ENCODE assay signal across 8 cellular contexts in the genomic region with DNA sequence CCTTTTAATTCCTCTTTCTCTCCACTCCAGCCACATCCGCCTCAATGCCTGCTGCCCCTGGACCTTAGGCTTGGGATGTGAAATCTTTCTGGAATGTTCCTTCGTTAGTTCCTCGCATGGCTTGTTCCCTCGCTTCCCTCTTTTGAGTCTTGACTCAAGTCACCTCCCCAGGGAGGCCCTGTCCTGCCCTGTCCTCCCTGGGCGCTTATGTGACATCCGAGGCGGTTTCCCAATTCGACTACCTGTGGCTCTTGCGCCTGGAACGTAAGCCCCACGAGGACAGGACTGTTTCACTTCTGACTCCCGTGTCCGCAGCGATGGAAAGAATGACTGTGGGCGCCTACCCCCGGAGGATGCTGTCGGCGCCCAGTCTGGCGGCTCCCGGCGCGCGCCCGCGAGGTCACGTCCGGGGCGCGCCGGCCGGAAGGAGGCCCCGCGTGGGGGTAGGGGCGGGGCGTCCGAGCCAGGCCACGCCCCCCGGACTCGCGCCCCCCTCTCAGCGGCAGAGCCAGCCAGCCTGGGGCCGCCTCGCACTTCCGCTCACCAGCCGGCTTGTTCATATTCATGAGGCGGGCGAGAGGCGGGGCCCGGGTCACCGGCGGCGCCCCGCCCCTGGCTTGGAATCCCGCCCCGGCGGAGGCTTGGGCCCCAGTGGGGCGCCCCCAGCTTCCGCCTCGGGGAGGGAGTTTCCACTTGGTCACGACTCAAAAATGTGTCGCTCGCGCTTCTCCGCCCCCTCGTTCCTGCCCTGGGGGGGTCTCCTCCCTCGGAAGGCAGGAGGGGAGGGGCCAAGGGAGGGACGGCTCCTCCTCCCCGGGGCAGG. TPM values are rescaled to one million over a fixed set of nuclear protein-coding genes. Genes with fewer than 3 reads are reported as not detected.
DNase-seq lines count a peak whose midpoint lies in the region; ATAC-seq and TF ChIP-seq lines count a peak whose summit lies in the region.

No MANE protein-coding gene starts in this region.

- H3K9me3 ChIP-seq in CD8-positive, alpha-beta T cell (ENCODE audit: low read length): no peaks in the 10 kb centered on the region
- no peaks in the 10 kb centered on the region for H3K9me3 ChIP-seq in OCI-LY7 (ENCODE audit: low read length)
- no peaks in the 10 kb centered on the region for H3K9me3 ChIP-seq in esophagus muscularis mucosa

- H3K4me2 ChIP-seq in OCI-LY7 (ENCODE audit: low read length): peak overlapping the region; percentile 96

- POLR2A ChIA-PET in CD8-positive, alpha-beta T cell (lab: Charles Lee): interaction anchor here (0.6 to 4.2 kb wide), 7 partner anchors 9 to 54 kb away, joined by 3 to 25 read pairs (median 4); a partner anchor contains a TSS
- POLR2A ChIA-PET in OCI-LY7 (lab: Charles Lee): interaction anchor here (0.6 kb wide), 1 partner anchor 15 kb away, joined by 3 read pairs; no protein-coding TSS in a partner anchor

- ATAC-seq in CD8-positive, alpha-beta T cell: peak; percentile 88
- peak; percentile 81 for ATAC-seq in GM19467 (IDR thresholded peaks at IDR 0.05; ENCODE audit: unreplicated experiment)

- intact Hi-C loops in CD8-positive, alpha-beta T cell (cut with DNase I, micrococcal nuclease): loop anchor here (1.0 to 5.0 kb wide), 10 partner anchors 8 to 230 kb away; a partner anchor contains a TSS
- intact Hi-C loops in OCI-LY7 (cut with micrococcal nuclease; ENCODE audit: unreplicated experiment) (loop anchor here (2.0 to 5.0 kb wide), 4 partner anchors 35 to 315 kb away; a partner anchor contains a TSS), esophagus muscularis mucosa (cut with DNase I) (no loop called here)

- peaks cover 16% of the 10 kb centered on the region for H3K4me1 ChIP-seq in CD8-positive, alpha-beta T cell (ENCODE audit: insufficient read depth, low read length)
- H3K4me1 ChIP-seq in OCI-LY7 (ENCODE audit: insufficient read depth, low read length, poor library complexity, severe bottlenecking): peaks cover 44% of the 10 kb centered on the region
- peaks cover 18 to 36% (median 30%) of the 10 kb centered on the region in 4 donors for H3K4me1 ChIP-seq in esophagus muscularis mucosa

- no TSS peak for BruUV-seq in OCI-LY7 (replicated peaks; lab: Mats Ljungman, UMichigan)

- H3K4me1 Mint-ChIP-seq in CD8-positive, alpha-beta T cell (ENCODE audit: low read depth): peaks cover 26% of the 10 kb centered on the region

- H3K27ac ChIP-seq in CD8-positive, alpha-beta T cell (ENCODE audit: low read depth, low read length): peak overlapping the region; percentile 55
- H3K27ac ChIP-seq in HL-60 (replicated peaks): peak overlapping the region; percentile 75
- peak overlapping the region; percentile 90 for H3K27ac ChIP-seq in OCI-LY7 (ENCODE audit: low read depth, low read length, poor library complexity, severe bottlenecking)
- peak overlapping the region; percentile 84 to 91 (median 89) for H3K27ac ChIP-seq in esophagus muscularis mucosa (replicated peaks in 1 of 4)

- H3K79me2 ChIP-seq in OCI-LY7 (ENCODE audit: insufficient read depth, low read depth, low read length): peaks cover 46% of the 10 kb centered on the region

- TF ChIP-seq CTCF in CD8-positive, alpha-beta T cell (IDR thresholded peaks at IDR 0.05): no peak
- TF ChIP-seq CTCF in HL-60 (IDR thresholded peaks at IDR 0.05; ENCODE audit: insufficient read depth, low read length) (no peak), OCI-LY7 (conservative IDR thresholded peaks at IDR 0.05; ENCODE audit: low read length) (no peak), esophagus muscularis mucosa (IDR thresholded peaks at IDR 0.05) (peak in 1 of 3 experiments; percentile 24)

- H3K27me3 ChIP-seq in CD8-positive, alpha-beta T cell (ENCODE audit: insufficient read depth, low read length): no peaks in the 10 kb centered on the region
- no peaks in the 10 kb centered on the region for H3K27me3 ChIP-seq in HL-60 (ENCODE audit: insufficient read depth, poor library complexity, severe bottlenecking)
- no peaks in the 10 kb centered on the region for H3K27me3 ChIP-seq in esophagus muscularis mucosa

- peak overlapping the region; percentile 91 for H3K4me3 Mint-ChIP-seq in CD8-positive, alpha-beta T cell

- peak overlapping the region; percentile 71 for H2AFZ ChIP-seq in OCI-LY7 (ENCODE audit: low read length)

- H4K20me1 ChIP-seq in OCI-LY7 (ENCODE audit: insufficient read depth, low read length): no peaks in the 10 kb centered on the region; the same call in 1 of the 2 replicates

- peak overlapping the region; percentile 97 for H3K27ac Mint-ChIP-seq in CD8-positive, alpha-beta T cell

- peak overlapping the region; percentile 57 for H3K4me3 ChIP-seq in CD8-positive, alpha-beta T cell (ENCODE audit: low read depth, low read length)
- H3K4me3 ChIP-seq in HL-60 (replicated peaks; ENCODE audit: insufficient read depth, low read length) (peak overlapping the region; percentile 44), OCI-LY7 (ENCODE audit: low read depth, low read length, poor library complexity, severe bottlenecking) (peak overlapping the region; percentile 91), esophagus muscularis mucosa (peak overlapping the region; percentile 56 to 64 (median 57))

- no peaks in the 10 kb centered on the region for H3K9me3 Mint-ChIP-seq in CD8-positive, alpha-beta T cell

- peaks cover 3% of the 10 kb centered on the region for H3K36me3 Mint-ChIP-seq in CD8-positive, alpha-beta T cell

- H3K27me3 Mint-ChIP-seq in CD8-positive, alpha-beta T cell (ENCODE audit: low read depth): no peaks in the 10 kb centered on the region

- no peaks in the 10 kb centered on the region for H3K9me2 ChIP-seq in OCI-LY7 (ENCODE audit: insufficient read depth, low read length)

- WGBS in esophagus muscularis mucosa: 12% methylated on average over 41 of the region's 68 CpGs

- no peak for TF ChIP-seq EP300 in esophagus muscularis mucosa (IDR thresholded peaks at IDR 0.05)

- DNase-seq in CD8-positive, alpha-beta T cell: peak; percentile 90 to 98 (median 96)
- DNase-seq in HL-60 (ENCODE audit: low read depth in 1 of 2, low spot score in 1 of 2): peak; percentile 93 to 94
- DNase-seq in OCI-LY7 (ENCODE audit: low spot score): peak; percentile 98
- DNase-seq in activated T-cell treated with anti-CD3 and anti-CD28 coated beads, Interleukin-2, amount 50 U/mL, for 1 hour: peak; percentile 98
- peak; percentile 98 for DNase-seq in esophagus muscularis mucosa (ENCODE audit: extremely low spot score)
- DNase-seq in myocyte (ENCODE audit: low read depth): peak; percentile 91
- DNase-seq in stimulated activated CD8-positive, alpha-beta memory T cell treated with anti-CD3 and anti-CD28 coated beads, Interleukin-7, amount 100 ng/mL, for 4 hours (ENCODE audit: low read depth in 2 of 2): peak; percentile 92 to 97

- CTCF ChIA-PET in CD8-positive, alpha-beta T cell (lab: Charles Lee): interaction anchor here (1.4 to 9.5 kb wide), 5 partner anchors 10 to 44 kb away, joined by 3 to 99 read pairs (median 11); a partner anchor contains a TSS
- CTCF ChIA-PET in OCI-LY7 (lab: Charles Lee; ENCODE audit: unreplicated experiment): interaction anchor here (1.0 kb wide), 2 partner anchors 17 to 21 kb away, joined by 3 read pairs; no protein-coding TSS in a partner anchor

- H3K36me3 ChIP-seq in CD8-positive, alpha-beta T cell (ENCODE audit: insufficient read depth, low read length): no peaks in the 10 kb centered on the region
- H3K36me3 ChIP-seq in OCI-LY7 (ENCODE audit: insufficient read depth, low read length) (peaks cover 37% of the 10 kb centered on the region), esophagus muscularis mucosa (no peaks in the 10 kb centered on the region)

- no peak for TF ChIP-seq POLR2A in esophagus muscularis mucosa (IDR thresholded peaks at IDR 0.05; ENCODE audit: low read depth)

RNA-seq across cellular contexts. Expression of a gene that starts 8.4 kb away (rescaled TPM):
- total RNA-seq in CD8-positive, alpha-beta T cell: not detected
- total RNA-seq in OCI-LY7 (2014; rRNA removed; shearing (Covaris generic)): not detected in 2 replicates
- total RNA-seq in OCI-LY7 (2022) (0.08 TPM in 1 of 2 replicates, not detected in the other), esophagus muscularis mucosa (10 to 100 TPM; 10.8 to 32.6 (median 14.9) TPM), myocyte (3.3 and 4.5 TPM in 2 replicates)
- polyA plus RNA-seq in myocyte (2012): 65.6 TPM

RNA-seq across cellular contexts. Expression of a gene that starts 34.6 kb away (rescaled TPM):
- total RNA-seq in CD8-positive, alpha-beta T cell: 1 to 10 TPM; 8.5 to 9.8 TPM
- 30.8 and 41.2 TPM in 2 replicates for total RNA-seq in OCI-LY7 (2014; rRNA removed; shearing (Covaris generic))
- total RNA-seq in OCI-LY7 (2022) (41.9 and 43.2 TPM in 2 replicates), esophagus muscularis mucosa (1 to 10 TPM; 2.8 to 4.6 (median 3.7) TPM), myocyte (4.4 and 5.0 TPM in 2 replicates)
- 3.5 TPM for polyA plus RNA-seq in myocyte (2012)

RNA-seq across cellular contexts. Expression of a gene that starts 43.7 kb away (rescaled TPM):
- total RNA-seq in CD8-positive, alpha-beta T cell: 10 to 100 TPM; 30.9 to 31.4 TPM
- 80.6 and 92.1 TPM in 2 replicates for total RNA-seq in OCI-LY7 (2014; rRNA removed; shearing (Covaris generic))
- total RNA-seq in OCI-LY7 (2022) (77.4 and 82.4 TPM in 2 replicates), esophagus muscularis mucosa (10 to 100 TPM; 24.5 to 44.1 (median 40.2) TPM), myocyte (28.4 and 50.7 TPM in 2 replicates)
- polyA plus RNA-seq in myocyte (2012): 47.6 TPM

Comparison
In these comparisons a context has a peak if more than half of its experiments do, and no peak if none do; other contexts are left out.
1. Peak in every context shown above with its lines: DNase-seq, ATAC-seq, H3K4me3 ChIP-seq and H3K27ac ChIP-seq.